Comparison of ENCODE assay signal across 15 cellular contexts in genomic region chr7:50513166-50513871, GRCh38. TPM values are rescaled to one million over a fixed set of nuclear protein-coding genes. Genes with fewer than 3 reads are reported as not detected.
"Had no signal": no experiment of that assay in that cellular context is flagged by ENCODE, and none has a peak within 500 bp of the region (broad histone marks: within the 10 kb centered on the region; RNA-seq: fewer than 3 reads in every experiment).

No MANE protein-coding gene starts in this region.

- H3K27ac Mint-ChIP-seq: activated CD4-positive, alpha-beta memory T cell treated with anti-CD3 and anti-CD28 coated beads for 36 hours; activated naive CD8-positive, alpha-beta T cell treated with anti-CD3 and anti-CD28 coated beads, Interleukin-2, amount 10 ng/mL, durations not matched to agents 7 days and 5 days; naive thymus-derived CD4-positive, alpha-beta T cell had no signal

- H3K4me3 Mint-ChIP-seq: activated CD4-positive, alpha-beta memory T cell treated with anti-CD3 and anti-CD28 coated beads for 36 hours; activated naive CD8-positive, alpha-beta T cell treated with anti-CD3 and anti-CD28 coated beads, Interleukin-2, amount 10 ng/mL, durations not matched to agents 7 days and 5 days; naive thymus-derived CD4-positive, alpha-beta T cell had no signal

- ATAC-seq: naive thymus-derived CD4-positive, alpha-beta T cell; sciatic nerve; stimulated activated naive CD8-positive, alpha-beta T cell treated with anti-CD3 and anti-CD28 coated beads, Interleukin-15, Interleukin-2, amounts not matched to agents 100 U/mL and 50 U/mL, for 24 hours had no signal

- DNase-seq: activated CD4-positive, alpha-beta memory T cell treated with anti-CD3 and anti-CD28 coated beads for 36 hours; activated CD4-positive, alpha-beta T cell treated with anti-CD3 and anti-CD28 coated beads for 1 hour; activated gamma-delta T cell; activated naive CD8-positive, alpha-beta T cell treated with anti-CD3 and anti-CD28 coated beads, Interleukin-2, amount 10 ng/mL, durations not matched to agents 7 days and 5 days; activated T-cell treated with anti-CD3 and anti-CD28 coated beads, Interleukin-2, amount 50 U/mL, for 48 hours; anterior cingulate cortex; effector CD4-positive, alpha-beta T cell; hippocampal formation; kidney glomerular epithelial cell; naive thymus-derived CD4-positive, alpha-beta T cell; occipital lobe; stimulated activated CD4-positive, alpha-beta T cell treated with anti-CD3 and anti-CD28 coated beads, Interleukin-2, amount 100 ng/mL, for 24 hours; stimulated activated naive CD8-positive, alpha-beta T cell treated with anti-CD3 and anti-CD28 coated beads, Interleukin-15, Interleukin-2, amounts not matched to agents 100 U/mL and 50 U/mL, for 24 hours had no signal

- H3K36me3 Mint-ChIP-seq: activated CD4-positive, alpha-beta memory T cell treated with anti-CD3 and anti-CD28 coated beads for 36 hours had no signal

RNA-seq across cellular contexts. Expression of gene DDC, which starts 51.9 kb away (rescaled TPM):
- total RNA-seq: activated CD4-positive, alpha-beta memory T cell treated with anti-CD3 and anti-CD28 coated beads for 36 hours; activated naive CD8-positive, alpha-beta T cell treated with anti-CD3 and anti-CD28 coated beads, Interleukin-2, amount 10 ng/mL, durations not matched to agents 7 days and 5 days; naive thymus-derived CD4-positive, alpha-beta T cell; occipital lobe; pulmonary artery endothelial cell; sciatic nerve had no signal
